ENCODE assay signal across 30 cellular contexts in genomic region chr10:96276426-96276825, GRCh38. TPM values are rescaled to one million over a fixed set of nuclear protein-coding genes. Genes with fewer than 3 reads are reported as not detected.
DNase-seq lines count a peak whose midpoint lies in the region; ATAC-seq and TF ChIP-seq lines count a peak whose summit lies in the region.
"Had no signal": no experiment of that assay in that cellular context is flagged by ENCODE, and none has a peak within 500 bp of the region (broad histone marks: within the 10 kb centered on the region; RNA-seq: fewer than 3 reads in every experiment).

No MANE protein-coding gene starts in this region.

- intact Hi-C loops in OCI-LY7 (cut with micrococcal nuclease; ENCODE audit: unreplicated experiment), result loop anchor here (10.0 kb wide), 1 partner anchor 398 kb away; no protein-coding TSS in a partner anchor

- H3K79me2 ChIP-seq in OCI-LY7 (ENCODE audit: insufficient read depth, low read depth, low read length), result peaks cover 14% of the 10 kb centered on the region; the same call in 1 of the 2 replicates
- H3K79me2 ChIP-seq: parathyroid adenoma had no signal

- WGBS in esophagus, 2 donors, result 58 to 66% methylated on average over 6 of the region's 6 CpGs

- no peak overlapping the region for H3K9ac ChIP-seq in BLaER1
- H3K9ac ChIP-seq: parathyroid adenoma had no signal

- H3K36me3 ChIP-seq in BLaER1 (no peaks in the 10 kb centered on the region), OCI-LY7 (ENCODE audit: insufficient read depth, low read length) (no peaks in the 10 kb centered on the region), esophagus (ENCODE audit: control insufficient read depth in 2 of 2, insufficient read depth in 2 of 2, low read length in 1 of 2) (no peaks in the 10 kb centered on the region)
- H3K36me3 ChIP-seq: left ventricle myocardium inferior had no signal

- H3K4me3 Mint-ChIP-seq in stimulated activated memory B cell treated with anti-CD40 and anti-IgM and Interleukin-4, amounts not matched to agents 10 μg/mL and 1 μg/mL and 100 μg/mL, for 72 hours, result no peak overlapping the region
- H3K4me3 Mint-ChIP-seq: central memory CD8-positive, alpha-beta T cell; H9; nephron progenitor cell had no signal

- CTCF ChIA-PET in OCI-LY7 (lab: Charles Lee; ENCODE audit: unreplicated experiment), result no interaction called here

- H3K4me3 ChIP-seq in BLaER1 (no peak overlapping the region), OCI-LY7 (ENCODE audit: low read depth, low read length, poor library complexity, severe bottlenecking) (no peak overlapping the region), esophagus (ENCODE audit: low read depth in 1 of 2, low read length in 2 of 2) (no peak overlapping the region)
- H3K4me3 ChIP-seq: left ventricle myocardium inferior, SK-N-MC had no signal

- TF ChIP-seq CTCF in OCI-LY7 (conservative IDR thresholded peaks at IDR 0.05; ENCODE audit: low read length), result no peak

- no peaks in the 10 kb centered on the region for H3K36me3 Mint-ChIP-seq in stimulated activated memory B cell treated with anti-CD40 and anti-IgM and Interleukin-4, amounts not matched to agents 10 μg/mL and 1 μg/mL and 100 μg/mL, for 72 hours

- no peaks in the 10 kb centered on the region for H3K9me2 ChIP-seq in OCI-LY7 (ENCODE audit: insufficient read depth, low read length)

- no peak for ATAC-seq in stimulated activated memory B cell treated with anti-CD40 and anti-IgM and Interleukin-4, amounts not matched to agents 10 μg/mL and 1 μg/mL and 100 μg/mL, for 72 hours

- H3K27me3 Mint-ChIP-seq in stimulated activated memory B cell treated with anti-CD40 and anti-IgM and Interleukin-4, amounts not matched to agents 10 μg/mL and 1 μg/mL and 100 μg/mL, for 72 hours, result no peaks in the 10 kb centered on the region

- H3K4me1 ChIP-seq in BLaER1, result peaks cover 55% of the 10 kb centered on the region
- peaks cover 88% of the 10 kb centered on the region for H3K4me1 ChIP-seq in OCI-LY7 (ENCODE audit: insufficient read depth, low read length, poor library complexity, severe bottlenecking)
- H3K4me1 ChIP-seq in esophagus (ENCODE audit: control insufficient read depth in 2 of 2, insufficient read depth in 2 of 2, low read length in 1 of 2), result peaks cover 0 to 9% of the 10 kb centered on the region in 2 donors

- H3K27ac Mint-ChIP-seq in stimulated activated memory B cell treated with anti-CD40 and anti-IgM and Interleukin-4, amounts not matched to agents 10 μg/mL and 1 μg/mL and 100 μg/mL, for 72 hours, result peak overlapping the region; percentile 90
- H3K27ac Mint-ChIP-seq: H9, nephron progenitor cell had no signal

- no peaks in the 10 kb centered on the region for H3K27me3 ChIP-seq in BLaER1
- no peaks in the 10 kb centered on the region for H3K27me3 ChIP-seq in esophagus (ENCODE audit: control insufficient read depth in 1 of 2, insufficient read depth in 2 of 2, low read length in 2 of 2)

- H3K9me3 ChIP-seq in BLaER1 (peaks cover 17% of the 10 kb centered on the region), OCI-LY7 (ENCODE audit: low read length) (no peaks in the 10 kb centered on the region), esophagus (ENCODE audit: control insufficient read depth in 2 of 2, insufficient read depth in 1 of 2, low read depth in 1 of 2, low read length in 1 of 2) (no peaks in the 10 kb centered on the region)
- H3K9me3 ChIP-seq: left ventricle myocardium inferior had no signal

- DNase-seq in OCI-LY7 (ENCODE audit: low spot score) (no peak), middle frontal gyrus (ENCODE audit: extremely low spot score, low spot score) (no peak), COR-L47 (lab: John Stamatoyannopoulos, UW) (no peak), Ammon's horn (ENCODE audit: low spot score) (no peak)
- DNase-seq in activated CD4-positive, CD25-positive, alpha-beta regulatory T cell (lab: John Stamatoyannopoulos, UW), result no peak
- DNase-seq: activated CD4-positive, alpha-beta T cell treated with anti-CD3 and anti-CD28 coated beads for 48 hours; activated CD8-positive, alpha-beta memory T cell treated with anti-CD3 and anti-CD28 coated beads for 24 hours; activated gamma-delta T cell; DMS153; GDM1; H9; IMR-90; NCI-H1092 treated with DMSO at 0.1 percent for 48 hours; NCI-H187 treated with DMSO at 0.1 percent for 48 hours; NCI-H345; NCI-H774; nephron progenitor cell; stimulated activated CD4-positive, alpha-beta T cell treated with anti-CD3 and anti-CD28 coated beads, Interleukin-12 subunit alpha, Interleukin-12 subunit beta, amount 100 ng/mL, for 4 hours; stimulated activated CD4-positive, alpha-beta T cell treated with anti-CD3 and anti-CD28 coated beads, Interleukin-4, amount 100 ng/mL, for 1 hour had no signal

- H3K4me2 ChIP-seq in BLaER1, result peak overlapping the region; percentile 29
- H3K4me2 ChIP-seq in OCI-LY7 (ENCODE audit: low read length), result peak overlapping the region; percentile 19

- peaks cover 68% of the 10 kb centered on the region for H3K4me1 Mint-ChIP-seq in stimulated activated memory B cell treated with anti-CD40 and anti-IgM and Interleukin-4, amounts not matched to agents 10 μg/mL and 1 μg/mL and 100 μg/mL, for 72 hours
- H3K4me1 Mint-ChIP-seq: central memory CD8-positive, alpha-beta T cell; H9 had no signal

- H4K20me1 ChIP-seq in BLaER1 (no peaks in the 10 kb centered on the region), OCI-LY7 (ENCODE audit: insufficient read depth, low read length) (no peaks in the 10 kb centered on the region)

- POLR2A ChIA-PET in OCI-LY7 (lab: Charles Lee), result interaction anchor here (1.4 to 9.8 kb wide), 4 partner anchors 10 to 23 kb away, joined by 3 to 176 read pairs (median 78); no protein-coding TSS in a partner anchor

- no TSS peak for BruUV-seq in OCI-LY7 (replicated peaks; lab: Mats Ljungman, UMichigan)

- H3K27ac ChIP-seq in BLaER1, result 0 out of 2 replicates have a peak overlapping the region, but pooled peaks have one; percentile 15
- peak overlapping the region; percentile 100 for H3K27ac ChIP-seq in OCI-LY7 (ENCODE audit: low read depth, low read length, poor library complexity, severe bottlenecking)
- peak overlapping the region; percentile 47 to 79 for H3K27ac ChIP-seq in esophagus (ENCODE audit: low read depth in 2 of 2, low read length in 1 of 2)
- H3K27ac ChIP-seq: left ventricle myocardium inferior, SK-N-MC had no signal

- H2AFZ ChIP-seq in OCI-LY7 (ENCODE audit: low read length), result peak overlapping the region; percentile 24; the same call in 1 of the 2 replicates

- peaks cover 3% of the 10 kb centered on the region for H3K9me3 Mint-ChIP-seq in stimulated activated memory B cell treated with anti-CD40 and anti-IgM and Interleukin-4, amounts not matched to agents 10 μg/mL and 1 μg/mL and 100 μg/mL, for 72 hours
- H3K9me3 Mint-ChIP-seq: central memory CD8-positive, alpha-beta T cell; H9; nephron progenitor cell had no signal

RNA-seq across cellular contexts. Expression of gene BLNK, which starts 5.1 kb away (rescaled TPM):
- 78.0 and 113 TPM in 2 replicates for total RNA-seq in OCI-LY7 (2014; rRNA removed; shearing (Covaris generic))
- 182 and 201 TPM in 2 replicates for total RNA-seq in OCI-LY7 (2022)
- polyA plus RNA-seq in esophagus, result 10 to 100 TPM; 46.8 to 51.1 TPM
- total RNA-seq: glomerular endothelial cell; H9; IMR-90; T-helper 1 cell treated with Interleukin-12 subunit alpha and Interleukin-12 subunit beta and Interleukin-4 antibody, amounts not matched to agents 30 ng/mL and 1 ng/mL, for 36 hours had no signal
- polyA plus RNA-seq: IMR-90 had no signal

RNA-seq across cellular contexts. Expression of gene DNTT, which starts 27.8 kb away (rescaled TPM):
- 0.16 TPM in 1 of 2 replicates, not detected in the other for total RNA-seq in OCI-LY7 (2014; rRNA removed; shearing (Covaris generic))
- total RNA-seq in OCI-LY7 (2022), result 0.18 and 0.32 TPM in 2 replicates
- not detected for polyA plus RNA-seq in esophagus
- total RNA-seq: glomerular endothelial cell; H9; IMR-90; left ventricle myocardium inferior; right cardiac atrium; T-helper 1 cell treated with Interleukin-12 subunit alpha and Interleukin-12 subunit beta and Interleukin-4 antibody, amounts not matched to agents 30 ng/mL and 1 ng/mL, for 36 hours; temporal lobe had no signal
- polyA plus RNA-seq: IMR-90, right cardiac atrium had no signal

Comparison
In these comparisons a context has a peak if more than half of its experiments do, and no peak if none do; other contexts are left out.
1. H3K27ac ChIP-seq: peak in every context shown above with its lines; median percentile 100 in OCI-LY7; 63 in esophagus; 15 in BLaER1.